Comparison of ENCODE assay signal across 20 cellular contexts in genomic region chr16:50607447-50607846, GRCh38.
"Had no signal": no experiment of that assay in that cellular context is flagged by ENCODE, and none has a peak within 500 bp of the region (broad histone marks: within the 10 kb centered on the region; RNA-seq: fewer than 3 reads in every experiment).

No MANE protein-coding gene starts in this region.

- H3K27ac ChIP-seq: foreskin keratinocyte, parathyroid adenoma, suprapubic skin, upper lobe of right lung, vagina had no signal

- H3K36me3 ChIP-seq: prostate gland, stomach, suprapubic skin, upper lobe of right lung, vagina had no signal

- H3K27me3 Mint-ChIP-seq: naive thymus-derived CD4-positive, alpha-beta T cell had no signal

- H3K9me3 Mint-ChIP-seq: naive thymus-derived CD4-positive, alpha-beta T cell had no signal

- H2AFZ ChIP-seq: parathyroid adenoma had no signal

- H3K9ac ChIP-seq: parathyroid adenoma had no signal

- H3K4me3 ChIP-seq: lung, prostate gland, stomach, suprapubic skin, tibial artery, upper lobe of right lung, vagina had no signal

- DNase-seq: effector memory CD4-positive, alpha-beta T cell; foreskin keratinocyte; head of caudate nucleus; hippocampal formation; left colon; left ventricle myocardium superior; mesenchymal stem cell; midbrain; naive thymus-derived CD4-positive, alpha-beta T cell; small intestine; stimulated activated CD4-positive, alpha-beta T cell treated with anti-CD3 and anti-CD28 coated beads, Interleukin-12 subunit alpha, Interleukin-12 subunit beta, amount 100 ng/mL, for 4 hours; stimulated activated naive CD4-positive, alpha-beta T cell; stomach; tibial artery; upper lobe of right lung had no signal

- H3K79me2 ChIP-seq: parathyroid adenoma had no signal

- ATAC-seq: foreskin keratinocyte; left colon; left ventricle myocardium superior; naive thymus-derived CD4-positive, alpha-beta T cell; upper lobe of right lung had no signal

- FAIRE-seq: small intestine had no signal

- H3K27me3 ChIP-seq: foreskin keratinocyte, stomach, suprapubic skin, tibial artery, upper lobe of right lung, vagina had no signal

- H3K9me3 ChIP-seq: prostate gland, stomach, suprapubic skin, tibial artery, upper lobe of right lung, vagina had no signal

- H3K4me1 ChIP-seq: foreskin keratinocyte, parathyroid adenoma had no signal

- H3K4me3 Mint-ChIP-seq: naive thymus-derived CD4-positive, alpha-beta T cell had no signal
